Comparison of ENCODE assay signal across 8 cellular contexts in the genomic region with DNA sequence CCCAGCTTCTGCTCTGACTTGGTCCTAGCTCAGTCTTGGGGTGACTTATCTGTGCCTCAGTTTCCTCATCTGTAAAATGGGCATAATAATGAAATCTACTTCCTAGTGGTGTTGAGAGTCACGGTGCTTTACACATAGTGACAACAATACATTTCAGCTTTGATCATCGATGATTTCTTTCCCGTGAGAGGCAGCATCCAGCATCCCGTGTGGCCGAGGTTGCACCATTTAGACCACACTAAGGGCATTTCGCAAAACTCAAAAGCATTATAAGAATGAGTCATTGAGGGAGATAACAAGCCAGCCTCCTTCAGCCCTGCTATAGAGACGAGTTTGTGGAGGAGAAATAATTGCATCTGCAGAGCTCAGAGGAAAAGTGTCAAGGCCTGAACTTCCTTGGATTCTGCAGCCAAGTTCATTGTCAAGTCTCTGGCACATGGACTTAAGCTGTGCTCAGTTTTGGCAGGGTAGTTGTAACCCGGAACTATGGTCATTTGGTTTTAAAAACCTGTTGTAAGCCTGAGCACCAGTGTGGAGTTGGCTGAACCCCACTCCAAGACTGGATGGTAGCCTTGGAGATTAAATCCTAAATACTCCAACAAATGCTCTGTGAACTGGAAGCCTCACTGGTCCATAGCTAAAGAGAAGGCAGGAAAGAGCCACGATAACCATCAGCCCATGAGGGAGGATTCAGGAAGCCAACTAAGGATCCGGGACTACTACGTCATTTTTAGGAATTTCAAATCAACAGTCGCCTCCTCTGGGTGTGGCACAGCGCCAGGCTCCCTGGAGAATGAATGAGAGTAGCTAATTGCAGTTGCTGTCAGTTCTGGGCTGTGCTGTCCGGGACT.
DNase-seq lines count a peak whose midpoint lies in the region; ATAC-seq and TF ChIP-seq lines count a peak whose summit lies in the region.

No MANE protein-coding gene starts in this region.

- intact Hi-C loops in sigmoid colon (cut with DNase I), result no loop called here

- TF ChIP-seq CTCF in sigmoid colon (IDR thresholded peaks at IDR 0.05), result no peak

- no peak for ATAC-seq in GM19463 (IDR thresholded peaks at IDR 0.05; ENCODE audit: unreplicated experiment)

- DNase-seq in HS-27A (ENCODE audit: low read depth) (peak; percentile 90), T1000 (lab: John Stamatoyannopoulos, UW) (peak; percentile 70), glomerular endothelial cell (ENCODE audit: extremely low read depth, low read depth, low spot score) (peak; percentile 98), sigmoid colon (peak; percentile 91), occipital lobe (lab: John Stamatoyannopoulos, UW) (no peak), HuH-7.5 (ENCODE audit: low spot score) (no peak)
- no peak for DNase-seq in stimulated activated CD4-positive, alpha-beta T cell treated with anti-CD3 and anti-CD28 coated beads, Interleukin-4, amount 100 ng/mL, for 4 hours

- no peak for TF ChIP-seq POLR2A in sigmoid colon (IDR thresholded peaks at IDR 0.05)

- H3K27me3 ChIP-seq in sigmoid colon, result no peaks in the 10 kb centered on the region

- H3K4me3 ChIP-seq in sigmoid colon, result no peak overlapping the region

- H3K27ac ChIP-seq in sigmoid colon, result peak overlapping the region; percentile 35 to 79 (median 56)

- H3K4me1 ChIP-seq in sigmoid colon, result peaks cover 0 to 15% (median 5%) of the 10 kb centered on the region in 4 donors

- TF ChIP-seq EP300 in sigmoid colon (IDR thresholded peaks at IDR 0.05), result peak in 2 of 4 donors; percentile 17 to 32

- H3K9me3 ChIP-seq in sigmoid colon, result no peaks in the 10 kb centered on the region

- 50 to 71% methylated on average over 14 of the region's 14 CpGs for whole genome bisulfite sequencing in sigmoid colon, 2 donors

- H3K36me3 ChIP-seq in sigmoid colon, result no peaks in the 10 kb centered on the region

Comparison
In these comparisons a context has a peak if more than half of its experiments do, and no peak if none do; other contexts are left out.
1. DNase-seq: peak in HS-27A (single experiment), T1000 (single experiment), glomerular endothelial cell (single experiment) and sigmoid colon (single experiment); none in occipital lobe (single experiment), stimulated activated CD4-positive, alpha-beta T cell treated with anti-CD3 and anti-CD28 coated beads, Interleukin-4, amount 100 ng/mL, for 4 hours (0 of 2) and HuH-7.5 (single experiment).